16 cellular contexts compared by ENCODE assay signal in genomic region chr18:76437011-76437410, GRCh38.
"Had no signal": no experiment of that assay in that cellular context is flagged by ENCODE, and none has a peak within 500 bp of the region (broad histone marks: within the 10 kb centered on the region; RNA-seq: fewer than 3 reads in every experiment).

No MANE protein-coding gene starts in this region.

- H3K4me1 ChIP-seq: SJCRH30, upper lobe of left lung had no signal

- H3K27ac ChIP-seq: SJCRH30, skin epidermis, upper lobe of left lung had no signal

- H3K4me3 ChIP-seq: SJCRH30, skin epidermis, upper lobe of left lung had no signal

- ATAC-seq: effector memory CD8-positive, alpha-beta T cell; natural killer cell had no signal

- H3K4me1 Mint-ChIP-seq: activated CD4-positive, alpha-beta T cell treated with anti-CD3 and anti-CD28 coated beads, Interleukin-2, amount 10 ng/mL, durations not matched to agents 24 days and 14 days; activated naive CD8-positive, alpha-beta T cell treated with anti-CD3 and anti-CD28 coated beads, Interleukin-2, amount 10 ng/mL, durations not matched to agents 7 days and 5 days had no signal

- H3K27me3 ChIP-seq: SJCRH30, upper lobe of left lung had no signal

- H3K27me3 Mint-ChIP-seq: activated CD4-positive, alpha-beta T cell treated with anti-CD3 and anti-CD28 coated beads, Interleukin-2, amount 10 ng/mL, durations not matched to agents 24 days and 14 days; activated naive CD8-positive, alpha-beta T cell treated with anti-CD3 and anti-CD28 coated beads, Interleukin-2, amount 10 ng/mL, durations not matched to agents 7 days and 5 days; brain had no signal

- H3K9me3 Mint-ChIP-seq: activated CD4-positive, alpha-beta T cell treated with anti-CD3 and anti-CD28 coated beads, Interleukin-2, amount 10 ng/mL, durations not matched to agents 24 days and 14 days; activated naive CD8-positive, alpha-beta T cell treated with anti-CD3 and anti-CD28 coated beads, Interleukin-2, amount 10 ng/mL, durations not matched to agents 7 days and 5 days; activated T-helper 1 cell treated with anti-CD3 and anti-CD28 coated beads, Interleukin-12 subunit alpha, Interleukin-12 subunit beta, Interleukin-2, Interleukin-4 antibody, amounts not matched to agents 30 ng/mL and 10 ng/mL and 1 ng/mL, durations not matched to agents 14 hours and 24 hours and 36 hours; effector memory CD8-positive, alpha-beta T cell; natural killer cell had no signal

- H3K27ac Mint-ChIP-seq: activated CD4-positive, alpha-beta T cell treated with anti-CD3 and anti-CD28 coated beads, Interleukin-2, amount 10 ng/mL, durations not matched to agents 24 days and 14 days; activated naive CD8-positive, alpha-beta T cell treated with anti-CD3 and anti-CD28 coated beads, Interleukin-2, amount 10 ng/mL, durations not matched to agents 7 days and 5 days; activated T-helper 1 cell treated with anti-CD3 and anti-CD28 coated beads, Interleukin-12 subunit alpha, Interleukin-12 subunit beta, Interleukin-2, Interleukin-4 antibody, amounts not matched to agents 30 ng/mL and 10 ng/mL and 1 ng/mL, durations not matched to agents 14 hours and 24 hours and 36 hours; effector memory CD8-positive, alpha-beta T cell; natural killer cell had no signal

- H3K36me3 ChIP-seq: SJCRH30 had no signal

- H3K36me3 Mint-ChIP-seq: natural killer cell had no signal

- DNase-seq: activated CD4-positive, alpha-beta T cell treated with anti-CD3 and anti-CD28 coated beads, Interleukin-2, amount 10 ng/mL, durations not matched to agents 24 days and 14 days; activated CD4-positive, CD25-positive, alpha-beta regulatory T cell; activated naive CD8-positive, alpha-beta T cell treated with anti-CD3 and anti-CD28 coated beads, Interleukin-2, amount 10 ng/mL, durations not matched to agents 7 days and 5 days; dermis blood vessel endothelial cell; effector memory CD8-positive, alpha-beta T cell; hippocampal formation; kidney; mesendoderm; natural killer cell; SJCRH30; stimulated activated CD4-positive, alpha-beta T cell treated with anti-CD3 and anti-CD28 coated beads, Interleukin-4, amount 100 ng/mL, for 24 hours; stimulated activated naive CD4-positive, alpha-beta T cell treated with Interleukin-2 at 50 U/mL for 16 hours; upper lobe of left lung had no signal

- H3K4me3 Mint-ChIP-seq: activated CD4-positive, alpha-beta T cell treated with anti-CD3 and anti-CD28 coated beads, Interleukin-2, amount 10 ng/mL, durations not matched to agents 24 days and 14 days; activated naive CD8-positive, alpha-beta T cell treated with anti-CD3 and anti-CD28 coated beads, Interleukin-2, amount 10 ng/mL, durations not matched to agents 7 days and 5 days; activated T-helper 1 cell treated with anti-CD3 and anti-CD28 coated beads, Interleukin-12 subunit alpha, Interleukin-12 subunit beta, Interleukin-2, Interleukin-4 antibody, amounts not matched to agents 30 ng/mL and 10 ng/mL and 1 ng/mL, durations not matched to agents 14 hours and 24 hours and 36 hours; brain; effector memory CD8-positive, alpha-beta T cell; natural killer cell had no signal

- H3K9me3 ChIP-seq: SJCRH30, upper lobe of left lung had no signal
